ENCODE assay signal across 8 cellular contexts in genomic region chr1:68120136-68120791, GRCh38.
A peak's percentile ranks its signal among the peaks of the same experiment; 100 is the strongest.
DNase-seq lines count a peak whose midpoint lies in the region; ATAC-seq and TF ChIP-seq lines count a peak whose summit lies in the region.

No MANE protein-coding gene starts in this region.

- H3K27me3 Mint-ChIP-seq in endothelial cell (ENCODE audit: unreplicated experiment): peaks cover 1% of the 10 kb centered on the region

- ATAC-seq in mucosa of descending colon (peak; percentile 83), aorta (ENCODE audit: low FRiP score) (peak; percentile 93)

- H2AFZ ChIP-seq in MM.1S (ENCODE audit: low read length): no peak overlapping the region

- H3K4me1 Mint-ChIP-seq in endothelial cell (ENCODE audit: unreplicated experiment): peaks cover 8% of the 10 kb centered on the region

- CTCF ChIA-PET in AG04450 (lab: Charles Lee): interaction anchor here (0.6 to 11.8 kb wide), 82 partner anchors 9 to 376 kb away, joined by 3 to 473 read pairs (median 4); partner anchors contain the start of genes DEPDC1 and WLS
- CTCF ChIA-PET in HEK293 (lab: Yijun Ruan, JAX): interaction anchor here (0.5 to 11.2 kb wide), 62 partner anchors 10 to 734 kb away, joined by 3 to 292 read pairs (median 4); partner anchors contain the start of gene WLS

- H3K9me2 ChIP-seq in MM.1S (replicated peaks; ENCODE audit: insufficient read depth, low read length): no peaks in the 10 kb centered on the region

- H3K9ac ChIP-seq in MM.1S (ENCODE audit: low read length): no peak overlapping the region

- 33 to 36% methylated on average over 7 of the region's 7 CpGs for WGBS in aorta, 2 donors

- intact Hi-C loops in mucosa of descending colon (cut with DNase I, micrococcal nuclease): loop anchor here in 1 of 2 donors (10.0 kb wide), 1 partner anchor 115 kb away; the partner anchor contains the start of gene WLS
- intact Hi-C loops in aorta (cut with DNase I): loop anchor here (1.0 to 5.0 kb wide), 4 partner anchors 112 to 322 kb away; partner anchors contain the start of gene WLS (in 1 of the 2)

- POLR2A ChIA-PET in AG04450 (lab: Yijun Ruan, JAX) (interaction anchor here (0.6 to 2.2 kb wide), 6 partner anchors 109 to 323 kb away, joined by 3 to 16 read pairs (median 4); partner anchors contain the start of gene WLS), HEK293 (lab: Yijun Ruan, JAX) (interaction anchor here (1.4 kb wide), 1 partner anchor 226 kb away, joined by 4 read pairs; no protein-coding TSS in a partner anchor)

- no peaks in the 10 kb centered on the region for H3K36me3 Mint-ChIP-seq in endothelial cell (ENCODE audit: low read depth, unreplicated experiment)

- DNase-seq in AG04450 (ENCODE audit: low read depth, low spot score): peak; percentile 74
- DNase-seq in GM10266 (ENCODE audit: extremely low spot score): peak; percentile 51
- DNase-seq in MM.1S: peak; percentile 76
- peak; percentile 69 for DNase-seq in SK-N-DZ (ENCODE audit: low spot score)
- DNase-seq in endothelial cell (ENCODE audit: low spot score): peak; percentile 74
- DNase-seq in mucosa of descending colon: peak in 1 of 3 donors; percentile 87
- DNase-seq in aorta: no peak

- H3K27ac ChIP-seq in AG04450 (ENCODE audit: low read depth, low read length): no peak overlapping the region
- H3K27ac ChIP-seq in HEK293 (ENCODE audit: extremely low read depth, low read depth, low read length): no peak overlapping the region
- no peak overlapping the region for H3K27ac ChIP-seq in MM.1S (ENCODE audit: low read length)
- no peak overlapping the region for H3K27ac ChIP-seq in aorta (ENCODE audit: low read depth in 1 of 2, low read length in 2 of 2)

- no peaks in the 10 kb centered on the region for H3K79me2 ChIP-seq in MM.1S (ENCODE audit: low read length)

- TF ChIP-seq CTCF in AG04450 (IDR thresholded peaks at IDR 0.05; ENCODE audit: low read depth, low read length) (peak; percentile 85), GM10266 (IDR thresholded peaks at IDR 0.05; ENCODE audit: control insufficient read depth, insufficient read depth, low read depth, missing control alignments) (peak; percentile 76), HEK293 (tag by site-specific recombination; IDR thresholded peaks at IDR 0.05) (peak; percentile 65; the same call in 1 of the 2 replicates), MM.1S (IDR thresholded peaks at IDR 0.05; ENCODE audit: low read length) (peak; percentile 84), endothelial cell (IDR thresholded peaks at IDR 0.05; ENCODE audit: unreplicated experiment) (peak; percentile 96), mucosa of descending colon (IDR thresholded peaks at IDR 0.05) (peak; percentile 29)

- no peaks in the 10 kb centered on the region for H4K20me1 ChIP-seq in MM.1S (ENCODE audit: insufficient read depth, low read length)

- H3K9me3 ChIP-seq in AG04450 (ENCODE audit: control insufficient read depth, insufficient read depth, low read length): no peaks in the 10 kb centered on the region
- no peaks in the 10 kb centered on the region for H3K9me3 ChIP-seq in HEK293 (ENCODE audit: control insufficient read depth, insufficient read depth, low read depth, low read length)
- no peaks in the 10 kb centered on the region for H3K9me3 ChIP-seq in MM.1S (replicated peaks; ENCODE audit: insufficient read depth, low read length)
- no peaks in the 10 kb centered on the region for H3K9me3 ChIP-seq in mucosa of descending colon
- H3K9me3 ChIP-seq in aorta (ENCODE audit: control insufficient read depth, low read length): no peaks in the 10 kb centered on the region

- H3K4me3 Mint-ChIP-seq in endothelial cell (ENCODE audit: unreplicated experiment): no peak overlapping the region

- H3K4me2 ChIP-seq in MM.1S (ENCODE audit: low read depth, low read length): no peak overlapping the region

- no peaks in the 10 kb centered on the region for H3K9me3 Mint-ChIP-seq in endothelial cell (ENCODE audit: unreplicated experiment)

- H3F3A ChIP-seq in MM.1S (ENCODE audit: insufficient read depth, low read length): no peaks in the 10 kb centered on the region

- H3K4me1 ChIP-seq in HEK293 (ENCODE audit: control insufficient read depth, insufficient read depth, low read length) (no peaks in the 10 kb centered on the region), MM.1S (ENCODE audit: low read length) (peaks cover 4% of the 10 kb centered on the region; the same call in 1 of the 2 replicates), mucosa of descending colon (ENCODE audit: low read depth) (no peaks in the 10 kb centered on the region), aorta (ENCODE audit: control insufficient read depth in 1 of 2, insufficient read depth in 2 of 2, low read length in 2 of 2) (no peaks in the 10 kb centered on the region)

- no peaks in the 10 kb centered on the region for H3K27me3 ChIP-seq in AG04450 (ENCODE audit: control insufficient read depth, insufficient read depth, low read length)
- no peaks in the 10 kb centered on the region for H3K27me3 ChIP-seq in MM.1S (replicated peaks; ENCODE audit: insufficient read depth, low read length)
- no peaks in the 10 kb centered on the region for H3K27me3 ChIP-seq in aorta (ENCODE audit: control insufficient read depth in 1 of 2, insufficient read depth in 2 of 2, low read length in 1 of 2)

- H3K36me3 ChIP-seq in HEK293 (ENCODE audit: control insufficient read depth in 2 of 2, insufficient read depth in 1 of 2, low read length in 2 of 2) (peaks cover 4 to 49% of the 10 kb centered on the region in 2 experiments; a peak in 1 of 3 replicates), MM.1S (replicated peaks; ENCODE audit: insufficient read depth, low read length) (no peaks in the 10 kb centered on the region), mucosa of descending colon (ENCODE audit: low read depth) (no peaks in the 10 kb centered on the region), aorta (ENCODE audit: control insufficient read depth in 1 of 2, insufficient read depth in 2 of 2, low read length in 1 of 2) (peaks cover 0 to 3% of the 10 kb centered on the region in 2 donors)

- H3K27ac Mint-ChIP-seq in endothelial cell (ENCODE audit: unreplicated experiment): peak overlapping the region; percentile 6

- H3K4me3 ChIP-seq in AG04450 (ENCODE audit: low read depth, low read length) (no peak overlapping the region), HEK293 (ENCODE audit: low read depth, low read length) (no peak overlapping the region), MM.1S (ENCODE audit: low read length) (no peak overlapping the region), mucosa of descending colon (no peak overlapping the region), aorta (ENCODE audit: low read length in 2 of 2) (no peak overlapping the region)

TF ChIP-seq in HEK293, 187 proteins besides CTCF, POLR2A, EP300 and RAD21:
- TF ChIP-seq, protein P1, sequence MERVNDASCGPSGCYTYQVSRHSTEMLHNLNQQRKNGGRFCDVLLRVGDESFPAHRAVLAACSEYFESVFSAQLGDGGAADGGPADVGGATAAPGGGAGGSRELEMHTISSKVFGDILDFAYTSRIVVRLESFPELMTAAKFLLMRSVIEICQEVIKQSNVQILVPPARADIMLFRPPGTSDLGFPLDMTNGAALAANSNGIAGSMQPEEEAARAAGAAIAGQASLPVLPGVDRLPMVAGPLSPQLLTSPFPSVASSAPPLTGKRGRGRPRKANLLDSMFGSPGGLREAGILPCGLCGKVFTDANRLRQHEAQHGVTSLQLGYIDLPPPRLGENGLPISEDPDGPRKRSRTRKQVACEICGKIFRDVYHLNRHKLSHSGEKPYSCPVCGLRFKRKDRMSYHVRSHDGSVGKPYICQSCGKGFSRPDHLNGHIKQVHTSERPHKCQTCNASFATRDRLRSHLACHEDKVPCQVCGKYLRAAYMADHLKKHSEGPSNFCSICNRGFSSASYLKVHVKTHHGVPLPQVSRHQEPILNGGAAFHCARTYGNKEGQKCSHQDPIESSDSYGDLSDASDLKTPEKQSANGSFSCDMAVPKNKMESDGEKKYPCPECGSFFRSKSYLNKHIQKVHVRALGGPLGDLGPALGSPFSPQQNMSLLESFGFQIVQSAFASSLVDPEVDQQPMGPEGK (tag by site-specific recombination; IDR thresholded peaks at IDR 0.05): no peak
- peak; percentile 59; the same call in 1 of the 2 replicates for TF ChIP-seq ZNF660 (tag by site-specific recombination; IDR thresholded peaks at IDR 0.05)
- TF ChIP-seq ZSCAN4 (tag by site-specific recombination; IDR thresholded peaks at IDR 0.05): peak; percentile 71
- TF ChIP-seq ZNF654 (tag by site-specific recombination; IDR thresholded peaks at IDR 0.05; ENCODE audit: low read depth): peak; percentile 82
- peak; percentile 42; the same call in 1 of the 2 replicates for TF ChIP-seq TRIM28 (IDR thresholded peaks at IDR 0.05; ENCODE audit: borderline replicate concordance, low read length)
- TF ChIP-seq ZBTB26 (tag by site-specific recombination; optimal IDR thresholded peaks at IDR 0.05): no peak

Comparison
In these comparisons a context has a peak if more than half of its experiments do, and no peak if none do; other contexts are left out.
1. DNase-seq: peak in AG04450 (single experiment), GM10266 (single experiment), MM.1S (single experiment), SK-N-DZ (single experiment) and endothelial cell (single experiment); none in aorta (0 of 2).
2. CTCF ChIP-seq: peak in every context shown above with its lines; median percentile 96 in endothelial cell; 85 in AG04450; 84 in MM.1S; 76 in GM10266; 65 in HEK293; 29 in mucosa of descending colon.